Comparison of ENCODE assay signal across 8 cellular contexts in genomic region chr6:21846541-21847451, GRCh38.
A peak's percentile ranks its signal among the peaks of the same experiment; 100 is the strongest.
DNase-seq lines count a peak whose midpoint lies in the region; ATAC-seq lines count a peak whose summit lies in the region.

No MANE protein-coding gene starts in this region.

- H3K23ac ChIP-seq in trophoblast cell (ENCODE audit: low read length), result no peak overlapping the region

- no peak overlapping the region for H3K4me2 ChIP-seq in trophoblast cell (ENCODE audit: low read length)

- H3K27ac ChIP-seq in trophoblast cell (ENCODE audit: low read depth, low read length), result no peak overlapping the region

- no peak overlapping the region for H2BK12ac ChIP-seq in trophoblast cell (ENCODE audit: low read length)

- no peaks in the 10 kb centered on the region for H3K79me1 ChIP-seq in trophoblast cell (ENCODE audit: low read length)

- DNase-seq in KG1 (lab: John Stamatoyannopoulos, UW) (peak; percentile 81), SHP77 (lab: John Stamatoyannopoulos, UW) (peak; percentile 98), lung microvascular endothelial cell (ENCODE audit: low read depth in 2 of 2) (peak; percentile 84 to 94), trophoblast cell (no peak)
- DNase-seq in stimulated activated naive CD4-positive, alpha-beta T cell (lab: John Stamatoyannopoulos, UW), result no peak

- no peaks in the 10 kb centered on the region for H3K27me3 ChIP-seq in trophoblast cell (ENCODE audit: insufficient read depth, low read length)

- no peak overlapping the region for H2AFZ ChIP-seq in trophoblast cell (ENCODE audit: insufficient read depth, low read length, poor library complexity)

- H3K9me3 ChIP-seq in trophoblast cell (ENCODE audit: insufficient read depth, low read depth, low read length), result no peaks in the 10 kb centered on the region

- peaks cover 3 to 6% of the 10 kb centered on the region in 2 experiments for H3K4me1 ChIP-seq in trophoblast cell (ENCODE audit: control insufficient read depth in 1 of 2, insufficient read depth in 2 of 2, low read length in 2 of 2)

- H3K4ac ChIP-seq in trophoblast cell (ENCODE audit: low read depth, low read length), result no peak overlapping the region

- H3K14ac ChIP-seq in trophoblast cell (ENCODE audit: low read length), result no peak overlapping the region

- H3K36me3 ChIP-seq in trophoblast cell (ENCODE audit: control insufficient read depth in 1 of 2, insufficient read depth in 2 of 2, low read length in 2 of 2), result no peaks in the 10 kb centered on the region

- H2AK5ac ChIP-seq in trophoblast cell (ENCODE audit: low read length), result no peak overlapping the region

- H3K4me3 ChIP-seq in trophoblast cell (ENCODE audit: low read depth, low read length), result no peak overlapping the region

- H3K79me2 ChIP-seq in trophoblast cell (ENCODE audit: control insufficient read depth, insufficient read depth, low read length, poor library complexity), result no peaks in the 10 kb centered on the region

- ATAC-seq in GM19397 (IDR thresholded peaks at IDR 0.05; ENCODE audit: unreplicated experiment), result peak; percentile 68
- no peak for ATAC-seq in HG03025 (IDR thresholded peaks at IDR 0.05; ENCODE audit: low FRiP score, unreplicated experiment)
- ATAC-seq in HG03439 (IDR thresholded peaks at IDR 0.05; ENCODE audit: unreplicated experiment), result no peak

- no peak overlapping the region for H4K91ac ChIP-seq in trophoblast cell (ENCODE audit: low read depth, low read length)

- H3K18ac ChIP-seq in trophoblast cell (ENCODE audit: low read length), result no peak overlapping the region

- no peak overlapping the region for H2BK120ac ChIP-seq in trophoblast cell (ENCODE audit: insufficient read depth, low read length, poor library complexity)

- no CpG with 5 or more reads among the region's 12 CpGs for WGBS in trophoblast cell (ENCODE audit: extremely low coverage, insufficient coverage, insufficient read length)

- no peak overlapping the region for H4K12ac ChIP-seq in trophoblast cell (ENCODE audit: low read depth, low read length)

- no peak overlapping the region for H4K8ac ChIP-seq in trophoblast cell (ENCODE audit: low read depth, low read length)

- H3K9ac ChIP-seq in trophoblast cell (ENCODE audit: low read length), result no peak overlapping the region

- H2BK5ac ChIP-seq in trophoblast cell (ENCODE audit: low read depth, low read length, poor library complexity), result no peak overlapping the region

Comparison
In these comparisons a context has a peak if more than half of its experiments do, and no peak if none do; other contexts are left out.
1. DNase-seq: peak in KG1 (single experiment), SHP77 (2 of 2) and lung microvascular endothelial cell (2 of 2); none in trophoblast cell (0 of 2) and stimulated activated naive CD4-positive, alpha-beta T cell (0 of 6).